In genomic region chr10:124290095-124290795, GRCh38 we compare ENCODE assay signal across 9 cellular contexts.
A peak's percentile ranks its signal among the peaks of the same experiment; 100 is the strongest.
DNase-seq lines count a peak whose midpoint lies in the region; ATAC-seq and TF ChIP-seq lines count a peak whose summit lies in the region.
"Had no signal": no experiment of that assay in that cellular context is flagged by ENCODE, and none has a peak within 500 bp of the region (broad histone marks: within the 10 kb centered on the region; RNA-seq: fewer than 3 reads in every experiment).

No MANE protein-coding gene starts in this region.

- H3K27me3 ChIP-seq in GM06990 (replicated peaks; ENCODE audit: control insufficient read depth, insufficient read depth, low read length) = no peaks in the 10 kb centered on the region
- H3K27me3 ChIP-seq: ascending aorta had no signal

- no peaks in the 10 kb centered on the region for H3K9me3 Mint-ChIP-seq in activated T-cell treated with anti-CD3 and anti-CD28 coated beads, Interleukin-2, amount 50 U/mL, for 4 hours
- no peaks in the 10 kb centered on the region for H3K9me3 Mint-ChIP-seq in effector memory CD8-positive, alpha-beta T cell

- H3K27me3 Mint-ChIP-seq in activated T-cell treated with anti-CD3 and anti-CD28 coated beads, Interleukin-2, amount 50 U/mL, for 4 hours (ENCODE audit: low read depth) = no peaks in the 10 kb centered on the region
- H3K27me3 Mint-ChIP-seq in effector memory CD8-positive, alpha-beta T cell = no peaks in the 10 kb centered on the region

- H3K4me3 Mint-ChIP-seq in activated T-cell treated with anti-CD3 and anti-CD28 coated beads, Interleukin-2, amount 50 U/mL, for 4 hours = no peak overlapping the region
- H3K4me3 Mint-ChIP-seq in effector memory CD8-positive, alpha-beta T cell = no peak overlapping the region

- no peak overlapping the region for H3K4me3 ChIP-seq in GM06990 (replicated peaks; ENCODE audit: low read depth, low read length)
- H3K4me3 ChIP-seq: ascending aorta had no signal

- no peaks in the 10 kb centered on the region for H3K36me3 ChIP-seq in GM06990 (ENCODE audit: control insufficient read depth, insufficient read depth, low read length)
- H3K36me3 ChIP-seq: ascending aorta had no signal

- H3K4me1 Mint-ChIP-seq in activated T-cell treated with anti-CD3 and anti-CD28 coated beads, Interleukin-2, amount 50 U/mL, for 4 hours (ENCODE audit: low read depth) = no peaks in the 10 kb centered on the region
- H3K4me1 Mint-ChIP-seq in effector memory CD8-positive, alpha-beta T cell (ENCODE audit: low read depth in 2 of 2) = peaks cover 0 to 4% of the 10 kb centered on the region in 2 donors

- no peak overlapping the region for H3K27ac Mint-ChIP-seq in effector memory CD8-positive, alpha-beta T cell

- DNase-seq in GM06990 (ENCODE audit: extremely low read depth, insufficient read length) (peak; percentile 68), OCI-M1 (lab: John Stamatoyannopoulos, UW) (peak; percentile 45), left kidney (ENCODE audit: low read depth, low spot score) (peak; percentile 28), T-helper 9 cell (no peak), NCI-H187 treated with DMSO at 0.1 percent for 48 hours (lab: John Stamatoyannopoulos, UW) (no peak)
- no peak for DNase-seq in activated T-cell treated with anti-CD3 and anti-CD28 coated beads, Interleukin-2, amount 50 U/mL, for 4 hours
- DNase-seq in effector memory CD8-positive, alpha-beta T cell = no peak

- H3K36me3 Mint-ChIP-seq in activated T-cell treated with anti-CD3 and anti-CD28 coated beads, Interleukin-2, amount 50 U/mL, for 4 hours (ENCODE audit: insufficient read depth) = no peaks in the 10 kb centered on the region
- H3K36me3 Mint-ChIP-seq in effector memory CD8-positive, alpha-beta T cell (ENCODE audit: insufficient read depth) = no peaks in the 10 kb centered on the region

- TF ChIP-seq CTCF in GM06990 (IDR thresholded peaks at IDR 0.05; ENCODE audit: insufficient read depth, low read length, poor library complexity, severe bottlenecking) = no peak

- peak; percentile 31 for ATAC-seq in HG02571 (IDR thresholded peaks at IDR 0.05; ENCODE audit: unreplicated experiment)
- ATAC-seq in activated T-cell treated with anti-CD3 and anti-CD28 coated beads, Interleukin-2, amount 50 U/mL, for 4 hours = no peak
- ATAC-seq in effector memory CD8-positive, alpha-beta T cell (replicated peaks) = no peak

Comparison
In these comparisons a context has a peak if more than half of its experiments do, and no peak if none do; other contexts are left out.
1. DNase-seq: peak in GM06990 (single experiment), OCI-M1 (single experiment) and left kidney (single experiment); none in T-helper 9 cell (single experiment), NCI-H187 treated with DMSO at 0.1 percent for 48 hours (single experiment), activated T-cell treated with anti-CD3 and anti-CD28 coated beads, Interleukin-2, amount 50 U/mL, for 4 hours (single experiment) and effector memory CD8-positive, alpha-beta T cell (0 of 3).